In genomic region chr10:131055437-131055836, GRCh38 we compare ENCODE assay signal across 8 cellular contexts.
"Had no signal": no experiment of that assay in that cellular context is flagged by ENCODE, and none has a peak within 500 bp of the region (broad histone marks: within the 10 kb centered on the region; RNA-seq: fewer than 3 reads in every experiment).

No MANE protein-coding gene starts in this region.

- H3K4me3 ChIP-seq: K562 had no signal

- H3K27me3 Mint-ChIP-seq: IgD-negative memory B cell had no signal

- H3K27ac Mint-ChIP-seq: IgD-negative memory B cell had no signal

- H3K4me3 Mint-ChIP-seq: IgD-negative memory B cell had no signal

- H3K27ac ChIP-seq: HL-60 had no signal

- H3K4me1 Mint-ChIP-seq: IgD-negative memory B cell had no signal

- H3K36me3 Mint-ChIP-seq: IgD-negative memory B cell had no signal

- DNase-seq: IMR-90, KBM-7, KG1 had no signal

- FAIRE-seq: HepG2, HTR-8/SVneo, K562 had no signal
